8 cellular contexts compared by ENCODE assay signal in genomic region chr1:115977481-115978258, GRCh38. TPM values are rescaled to one million over a fixed set of nuclear protein-coding genes. Genes with fewer than 3 reads are reported as not detected.
DNase-seq lines count a peak whose midpoint lies in the region; ATAC-seq and TF ChIP-seq lines count a peak whose summit lies in the region.

No MANE protein-coding gene starts in this region.

- H2AFZ ChIP-seq in ACC112 (ENCODE audit: low read length, unreplicated experiment): peak overlapping the region; percentile 5

- WGBS in suprapubic skin: 39% methylated on average over 9 of the region's 9 CpGs

- no peaks in the 10 kb centered on the region for H3K9me3 ChIP-seq in suprapubic skin

- DNase-seq in HPDE6-E6E7 (ENCODE audit: extremely low spot score) (peak; percentile 66), amniotic epithelial cell (ENCODE audit: low read depth) (peak; percentile 84), islet precursor cell (peak; percentile 73), suprapubic skin (ENCODE audit: low spot score in 2 of 2) (peak in 1 of 2 donors; percentile 74), middle frontal gyrus (ENCODE audit: extremely low spot score, low spot score) (no peak), 8988T (no peak)

- no peak for TF ChIP-seq EP300 in suprapubic skin (IDR thresholded peaks at IDR 0.05)

- H3K27me3 ChIP-seq in ACC112 (ENCODE audit: insufficient read depth, low read length): no peaks in the 10 kb centered on the region
- H3K27me3 ChIP-seq in suprapubic skin: no peaks in the 10 kb centered on the region

- H3K27ac ChIP-seq in ACC112 (ENCODE audit: low read depth, low read length) (peak overlapping the region; percentile 73), suprapubic skin (peak overlapping the region; percentile 90)

- no peak for TF ChIP-seq POLR2A in suprapubic skin (IDR thresholded peaks at IDR 0.05)

- peaks cover 54% of the 10 kb centered on the region for H3K79me2 ChIP-seq in ACC112 (ENCODE audit: control insufficient read depth, insufficient read depth, low read length, unreplicated experiment)

- peaks cover 25% of the 10 kb centered on the region for H3K4me1 ChIP-seq in ACC112 (ENCODE audit: control insufficient read depth, insufficient read depth, low read length, unreplicated experiment)
- peaks cover 20% of the 10 kb centered on the region for H3K4me1 ChIP-seq in suprapubic skin

- H3K36me3 ChIP-seq in ACC112 (ENCODE audit: insufficient read depth, low read length): no peaks in the 10 kb centered on the region
- no peaks in the 10 kb centered on the region for H3K36me3 ChIP-seq in suprapubic skin

- no peak for ATAC-seq in HG03139 (IDR thresholded peaks at IDR 0.05; ENCODE audit: unreplicated experiment)

- no peak for TF ChIP-seq CTCF in suprapubic skin (IDR thresholded peaks at IDR 0.05)

- peak overlapping the region; percentile 82 for H3K4me3 ChIP-seq in ACC112 (ENCODE audit: low read depth, low read length)
- peak overlapping the region; percentile 80 for H3K4me3 ChIP-seq in suprapubic skin

RNA-seq across cellular contexts. Expression of gene SLC22A15, which starts 1.4 kb away (rescaled TPM):
- total RNA-seq in suprapubic skin: 10 to 100 TPM in 2 of 4 donors, 1 to 10 TPM in 2; 7.2 to 19.9 (median 8.8) TPM

Comparison
In these comparisons a context has a peak if more than half of its experiments do, and no peak if none do; other contexts are left out.
1. DNase-seq: peak in HPDE6-E6E7 (single experiment), amniotic epithelial cell (single experiment) and islet precursor cell (single experiment); none in middle frontal gyrus (single experiment) and 8988T (single experiment).